ENCODE assay signal across 15 cellular contexts in genomic region chr1:2344744-2345296, GRCh38.
"Had no signal": no experiment of that assay in that cellular context is flagged by ENCODE, and none has a peak within 500 bp of the region (broad histone marks: within the 10 kb centered on the region; RNA-seq: fewer than 3 reads in every experiment).

No MANE protein-coding gene starts in this region.

- H3K36me3 Mint-ChIP-seq: activated naive CD8-positive, alpha-beta T cell; brain; naive thymus-derived CD4-positive, alpha-beta T cell; stimulated activated effector memory CD8-positive, alpha-beta T cell treated with anti-CD3 and anti-CD28 coated beads, Interleukin-12 subunit alpha, Interleukin-12 subunit beta, amount 100 ng/mL, for 72 hours had no signal

- H3K4me1 Mint-ChIP-seq: activated CD4-positive, alpha-beta T cell treated with anti-CD3 and anti-CD28 coated beads, Interleukin-2, amount 10 ng/mL, durations not matched to agents 7 days and 5 days; central memory CD8-positive, alpha-beta T cell; naive thymus-derived CD4-positive, alpha-beta T cell; stimulated activated effector memory CD8-positive, alpha-beta T cell treated with anti-CD3 and anti-CD28 coated beads, Interleukin-12 subunit alpha, Interleukin-12 subunit beta, amount 100 ng/mL, for 72 hours had no signal

- DNase-seq: activated CD4-positive, alpha-beta T cell treated with anti-CD3 and anti-CD28 coated beads, Interleukin-2, amount 10 ng/mL, durations not matched to agents 7 days and 5 days; activated CD8-positive, alpha-beta memory T cell treated with anti-CD3 and anti-CD28 coated beads, Interleukin-2, amount 50 U/mL, for 48 hours; activated gamma-delta T cell treated with Interleukin-2 at 50 U/mL for 16 hours; amygdala; esophagus squamous epithelium; nucleus accumbens; SW 1271 had no signal

- H3K36me3 ChIP-seq: esophagus squamous epithelium had no signal

- FAIRE-seq: urothelium cell line had no signal

- H3K27ac ChIP-seq: coronary artery, esophagus squamous epithelium, psoas muscle had no signal

- H3K27ac Mint-ChIP-seq: activated CD4-positive, alpha-beta T cell treated with anti-CD3 and anti-CD28 coated beads, Interleukin-2, amount 10 ng/mL, durations not matched to agents 7 days and 5 days; activated naive CD8-positive, alpha-beta T cell; naive thymus-derived CD4-positive, alpha-beta T cell; stimulated activated effector memory CD8-positive, alpha-beta T cell treated with anti-CD3 and anti-CD28 coated beads, Interleukin-12 subunit alpha, Interleukin-12 subunit beta, amount 100 ng/mL, for 72 hours had no signal

- H3K9me3 Mint-ChIP-seq: activated CD4-positive, alpha-beta T cell treated with anti-CD3 and anti-CD28 coated beads, Interleukin-2, amount 10 ng/mL, durations not matched to agents 7 days and 5 days; central memory CD8-positive, alpha-beta T cell; naive thymus-derived CD4-positive, alpha-beta T cell; stimulated activated effector memory CD8-positive, alpha-beta T cell treated with anti-CD3 and anti-CD28 coated beads, Interleukin-12 subunit alpha, Interleukin-12 subunit beta, amount 100 ng/mL, for 72 hours had no signal

- H3K27me3 Mint-ChIP-seq: activated CD4-positive, alpha-beta T cell treated with anti-CD3 and anti-CD28 coated beads, Interleukin-2, amount 10 ng/mL, durations not matched to agents 7 days and 5 days; activated naive CD8-positive, alpha-beta T cell; brain; central memory CD8-positive, alpha-beta T cell; naive thymus-derived CD4-positive, alpha-beta T cell had no signal

- H3K9me3 ChIP-seq: esophagus squamous epithelium, psoas muscle had no signal

- ATAC-seq: naive thymus-derived CD4-positive, alpha-beta T cell; stimulated activated effector memory CD8-positive, alpha-beta T cell treated with anti-CD3 and anti-CD28 coated beads, Interleukin-12 subunit alpha, Interleukin-12 subunit beta, amount 100 ng/mL, for 72 hours had no signal

- H3K4me3 Mint-ChIP-seq: activated CD4-positive, alpha-beta T cell treated with anti-CD3 and anti-CD28 coated beads, Interleukin-2, amount 10 ng/mL, durations not matched to agents 7 days and 5 days; activated naive CD8-positive, alpha-beta T cell; brain; central memory CD8-positive, alpha-beta T cell; naive thymus-derived CD4-positive, alpha-beta T cell; stimulated activated effector memory CD8-positive, alpha-beta T cell treated with anti-CD3 and anti-CD28 coated beads, Interleukin-12 subunit alpha, Interleukin-12 subunit beta, amount 100 ng/mL, for 72 hours had no signal

- H3K4me1 ChIP-seq: psoas muscle had no signal

- H3K4me3 ChIP-seq: coronary artery, esophagus squamous epithelium, psoas muscle had no signal
